Comparison of ENCODE assay signal across 1 cellular context in genomic region chr17:31877911-31878702, GRCh38.
TF ChIP-seq lines count a peak whose summit lies in the region.

No MANE protein-coding gene starts in this region.

TF ChIP-seq in K562, 482 proteins besides CTCF, POLR2A, EP300 and RAD21:
- TF ChIP-seq ARNT (IDR thresholded peaks at IDR 0.05), result no peak
- TF ChIP-seq ATF7 (IDR thresholded peaks at IDR 0.05), result no peak
- no peak for TF ChIP-seq ZNF584 (CRISPR knock-in tag; IDR thresholded peaks at IDR 0.05; ENCODE audit: low read depth)
- TF ChIP-seq, protein P1, sequence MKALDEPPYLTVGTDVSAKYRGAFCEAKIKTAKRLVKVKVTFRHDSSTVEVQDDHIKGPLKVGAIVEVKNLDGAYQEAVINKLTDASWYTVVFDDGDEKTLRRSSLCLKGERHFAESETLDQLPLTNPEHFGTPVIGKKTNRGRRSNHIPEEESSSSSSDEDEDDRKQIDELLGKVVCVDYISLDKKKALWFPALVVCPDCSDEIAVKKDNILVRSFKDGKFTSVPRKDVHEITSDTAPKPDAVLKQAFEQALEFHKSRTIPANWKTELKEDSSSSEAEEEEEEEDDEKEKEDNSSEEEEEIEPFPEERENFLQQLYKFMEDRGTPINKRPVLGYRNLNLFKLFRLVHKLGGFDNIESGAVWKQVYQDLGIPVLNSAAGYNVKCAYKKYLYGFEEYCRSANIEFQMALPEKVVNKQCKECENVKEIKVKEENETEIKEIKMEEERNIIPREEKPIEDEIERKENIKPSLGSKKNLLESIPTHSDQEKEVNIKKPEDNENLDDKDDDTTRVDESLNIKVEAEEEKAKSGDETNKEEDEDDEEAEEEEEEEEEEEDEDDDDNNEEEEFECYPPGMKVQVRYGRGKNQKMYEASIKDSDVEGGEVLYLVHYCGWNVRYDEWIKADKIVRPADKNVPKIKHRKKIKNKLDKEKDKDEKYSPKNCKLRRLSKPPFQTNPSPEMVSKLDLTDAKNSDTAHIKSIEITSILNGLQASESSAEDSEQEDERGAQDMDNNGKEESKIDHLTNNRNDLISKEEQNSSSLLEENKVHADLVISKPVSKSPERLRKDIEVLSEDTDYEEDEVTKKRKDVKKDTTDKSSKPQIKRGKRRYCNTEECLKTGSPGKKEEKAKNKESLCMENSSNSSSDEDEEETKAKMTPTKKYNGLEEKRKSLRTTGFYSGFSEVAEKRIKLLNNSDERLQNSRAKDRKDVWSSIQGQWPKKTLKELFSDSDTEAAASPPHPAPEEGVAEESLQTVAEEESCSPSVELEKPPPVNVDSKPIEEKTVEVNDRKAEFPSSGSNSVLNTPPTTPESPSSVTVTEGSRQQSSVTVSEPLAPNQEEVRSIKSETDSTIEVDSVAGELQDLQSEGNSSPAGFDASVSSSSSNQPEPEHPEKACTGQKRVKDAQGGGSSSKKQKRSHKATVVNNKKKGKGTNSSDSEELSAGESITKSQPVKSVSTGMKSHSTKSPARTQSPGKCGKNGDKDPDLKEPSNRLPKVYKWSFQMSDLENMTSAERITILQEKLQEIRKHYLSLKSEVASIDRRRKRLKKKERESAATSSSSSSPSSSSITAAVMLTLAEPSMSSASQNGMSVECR (CRISPR knock-in tag; IDR thresholded peaks at IDR 0.05), result no peak
- no peak for TF ChIP-seq GTF2E2 (tag; IDR thresholded peaks at IDR 0.05)
- TF ChIP-seq NR2C1 (IDR thresholded peaks at IDR 0.05), result no peak
- no peak for TF ChIP-seq NR2C1 (tag; IDR thresholded peaks at IDR 0.05)
- TF ChIP-seq TBP (optimal IDR thresholded peaks at IDR 0.05; ENCODE audit: low read depth, low read length), result no peak
- TF ChIP-seq, protein P2, sequence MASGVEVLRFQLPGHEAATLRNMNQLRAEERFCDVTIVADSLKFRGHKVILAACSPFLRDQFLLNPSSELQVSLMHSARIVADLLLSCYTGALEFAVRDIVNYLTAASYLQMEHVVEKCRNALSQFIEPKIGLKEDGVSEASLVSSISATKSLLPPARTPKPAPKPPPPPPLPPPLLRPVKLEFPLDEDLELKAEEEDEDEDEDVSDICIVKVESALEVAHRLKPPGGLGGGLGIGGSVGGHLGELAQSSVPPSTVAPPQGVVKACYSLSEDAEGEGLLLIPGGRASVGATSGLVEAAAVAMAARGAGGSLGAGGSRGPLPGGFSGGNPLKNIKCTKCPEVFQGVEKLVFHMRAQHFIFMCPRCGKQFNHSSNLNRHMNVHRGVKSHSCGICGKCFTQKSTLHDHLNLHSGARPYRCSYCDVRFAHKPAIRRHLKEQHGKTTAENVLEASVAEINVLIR (CRISPR knock-in tag; IDR thresholded peaks at IDR 0.05), result no peak
